Comparison of ENCODE assay signal across 14 cellular contexts in the genomic region with DNA sequence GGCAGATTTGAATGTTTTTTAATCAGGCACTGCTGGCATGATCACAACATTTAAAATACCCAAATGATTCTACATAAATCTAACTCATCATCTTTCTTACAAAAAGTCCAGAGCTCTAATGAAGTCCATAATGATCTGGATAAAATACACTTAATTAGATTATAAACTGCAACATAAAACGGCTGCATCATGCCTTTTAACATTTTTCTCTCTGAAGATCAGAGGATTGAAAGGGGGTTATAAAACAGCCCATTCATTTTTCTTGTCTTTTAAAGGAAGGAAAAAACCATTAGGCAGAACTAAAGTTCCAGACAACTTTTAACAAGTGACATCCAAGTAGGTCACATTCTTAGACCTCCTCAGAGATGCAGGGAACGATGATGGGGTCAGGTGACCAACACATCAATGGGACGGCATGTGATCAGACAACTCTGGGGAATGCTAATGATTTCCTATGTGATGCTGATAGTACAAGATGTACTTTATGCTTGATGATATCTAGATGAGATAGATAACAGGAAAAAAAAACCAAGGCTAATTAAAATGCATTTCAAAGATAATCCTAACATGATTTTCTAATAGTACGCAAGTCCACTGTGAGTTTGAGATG.
DNase-seq lines count a peak whose midpoint lies in the region; ATAC-seq, FAIRE-seq and TF ChIP-seq lines count a peak whose summit lies in the region.
"Had no signal": no experiment of that assay in that cellular context is flagged by ENCODE, and none has a peak within 500 bp of the region (broad histone marks: within the 10 kb centered on the region; RNA-seq: fewer than 3 reads in every experiment).

No MANE protein-coding gene starts in this region.

- H3K9me3 Mint-ChIP-seq in activated CD4-positive, alpha-beta T cell treated with anti-CD3 and anti-CD28 coated beads, Interleukin-2, amount 10 ng/mL, durations not matched to agents 7 days and 5 days, result peaks cover 4% of the 10 kb centered on the region
- H3K9me3 Mint-ChIP-seq: H9 had no signal

- no peaks in the 10 kb centered on the region for H3K36me3 Mint-ChIP-seq in activated CD4-positive, alpha-beta T cell treated with anti-CD3 and anti-CD28 coated beads, Interleukin-2, amount 10 ng/mL, durations not matched to agents 7 days and 5 days (ENCODE audit: low read depth)

- peak; percentile 71 for FAIRE-seq in endometrium (lab: Jason Lieb, UNC)
- FAIRE-seq: G401.6, GM12892, GM18507, H1 had no signal

- no peak overlapping the region for H3K4me3 Mint-ChIP-seq in activated CD4-positive, alpha-beta T cell treated with anti-CD3 and anti-CD28 coated beads, Interleukin-2, amount 10 ng/mL, durations not matched to agents 7 days and 5 days
- H3K4me3 Mint-ChIP-seq: B cell; CD8-positive, alpha-beta T cell; H9 had no signal

- no peak overlapping the region for H3K27ac Mint-ChIP-seq in activated CD4-positive, alpha-beta T cell treated with anti-CD3 and anti-CD28 coated beads, Interleukin-2, amount 10 ng/mL, durations not matched to agents 7 days and 5 days
- H3K27ac Mint-ChIP-seq: B cell; CD8-positive, alpha-beta T cell; H9 had no signal

- H3K4me1 Mint-ChIP-seq in activated CD4-positive, alpha-beta T cell treated with anti-CD3 and anti-CD28 coated beads, Interleukin-2, amount 10 ng/mL, durations not matched to agents 7 days and 5 days, result no peaks in the 10 kb centered on the region
- H3K4me1 Mint-ChIP-seq: B cell had no signal

- ATAC-seq in SK-N-SH treated with all-trans-retinoic acid at 6 μM for 48 hours (peak; percentile 83), HG03108 (IDR thresholded peaks at IDR 0.05; ENCODE audit: unreplicated experiment) (no peak)
- ATAC-seq: CD8-positive, alpha-beta T cell had no signal

- no peaks in the 10 kb centered on the region for H3K27me3 Mint-ChIP-seq in activated CD4-positive, alpha-beta T cell treated with anti-CD3 and anti-CD28 coated beads, Interleukin-2, amount 10 ng/mL, durations not matched to agents 7 days and 5 days
- H3K27me3 Mint-ChIP-seq: B cell had no signal

- POLR2A ChIA-PET in activated CD4-positive, alpha-beta T cell treated with anti-CD3 and anti-CD28 coated beads, Interleukin-2, amount 10 ng/mL, durations not matched to agents 7 days and 5 days (lab: Charles Lee), result no interaction called here

- CTCF ChIA-PET in activated CD4-positive, alpha-beta T cell treated with anti-CD3 and anti-CD28 coated beads, Interleukin-2, amount 10 ng/mL, durations not matched to agents 7 days and 5 days (lab: Charles Lee), result no interaction called here

- peak; percentile 20 for DNase-seq in medulla oblongata (ENCODE audit: extremely low spot score)
- no peak for DNase-seq in D341Med (ENCODE audit: low spot score)
- no peak for DNase-seq in activated CD4-positive, alpha-beta T cell treated with anti-CD3 and anti-CD28 coated beads, Interleukin-2, amount 10 ng/mL, durations not matched to agents 7 days and 5 days
- DNase-seq: CD8-positive, alpha-beta T cell; COR-L47; H9 had no signal

TF ChIP-seq in SK-N-SH treated with all-trans-retinoic acid at 6 μM for 48 hours, 23 proteins besides CTCF, POLR2A, EP300 and RAD21:
- TF ChIP-seq ISL1 (CRISPR knock-in tag; IDR thresholded peaks at IDR 0.05), result peak; percentile 96
- TF ChIP-seq ZFP30 (CRISPR knock-in tag; IDR thresholded peaks at IDR 0.05), result peak; percentile 41; the same call in 1 of the 2 replicates
- no peak for TF ChIP-seq ZNF8 (CRISPR knock-in tag; IDR thresholded peaks at IDR 0.05)
